In genomic region chr16:48365030-48365600, GRCh38 we compare ENCODE assay signal across 8 cellular contexts. TPM values are rescaled to one million over a fixed set of nuclear protein-coding genes. Genes with fewer than 3 reads are reported as not detected.
DNase-seq lines count a peak whose midpoint lies in the region; ATAC-seq and TF ChIP-seq lines count a peak whose summit lies in the region.

No MANE protein-coding gene starts in this region.

- no peak for ATAC-seq in GM18520 (IDR thresholded peaks at IDR 0.05; ENCODE audit: unreplicated experiment)

- no peak overlapping the region; the same call in 1 of the 2 replicates for H3K27ac ChIP-seq in SK-N-MC
- H3K27ac ChIP-seq in rectal smooth muscle tissue (ENCODE audit: low read depth, low read length), result peak overlapping the region; percentile 80

- H3K4me1 ChIP-seq in rectal smooth muscle tissue (ENCODE audit: control insufficient read depth, insufficient read depth, low read length), result peaks cover 21% of the 10 kb centered on the region

- no peak for TF ChIP-seq CTCF in fibroblast of pulmonary artery (IDR thresholded peaks at IDR 0.05; ENCODE audit: low read length, missing control alignments)

- no peak overlapping the region for H3K9ac ChIP-seq in SK-N-MC (ENCODE audit: insufficient read length)
- H3K9ac ChIP-seq in rectal smooth muscle tissue (ENCODE audit: low read length), result peak overlapping the region; percentile 29

- no peaks in the 10 kb centered on the region for H3K9me3 ChIP-seq in SK-N-MC (ENCODE audit: low read depth, low read length)

- in situ Hi-C loops in G401 (cut with HindIII; ENCODE audit: low sequenced_read_pairs), result no loop called here

- DNase-seq in G401 (ENCODE audit: low spot score) (peak; percentile 37), SK-N-MC (ENCODE audit: low read depth, low spot score) (no peak), fibroblast of pulmonary artery (ENCODE audit: low read depth) (no peak), NCI-H526 treated with DMSO at 0.1 percent for 48 hours (lab: John Stamatoyannopoulos, UW) (no peak), activated gamma-delta T cell treated with Interleukin-2 at 50 U/mL for 16 hours (no peak), A172 (ENCODE audit: low spot score) (no peak)

- H3K27me3 ChIP-seq in rectal smooth muscle tissue (ENCODE audit: control insufficient read depth, insufficient read depth, low read length), result no peaks in the 10 kb centered on the region

- peaks cover 7% of the 10 kb centered on the region; the same call in 1 of the 2 replicates for H3K36me3 ChIP-seq in SK-N-MC (ENCODE audit: insufficient read depth, low read length)
- H3K36me3 ChIP-seq in rectal smooth muscle tissue (ENCODE audit: control insufficient read depth, insufficient read depth, low read length), result no peaks in the 10 kb centered on the region

- H3K4me3 ChIP-seq in SK-N-MC (peak overlapping the region; percentile 83), fibroblast of pulmonary artery (replicated peaks; ENCODE audit: low read depth, low read length) (peak overlapping the region; percentile 69), rectal smooth muscle tissue (ENCODE audit: low read length) (peak overlapping the region; percentile 71)

RNA-seq across cellular contexts. Expression of gene SIAH1, which starts 20.1 kb away (rescaled TPM):
- total RNA-seq in G401 (2014; rRNA removed; shearing (Covaris generic)), result 11.1 and 21.3 TPM in 2 replicates
- total RNA-seq in A172 (2014; rRNA removed; shearing (Covaris generic)), result 32.7 and 36.1 TPM in 2 replicates
